In genomic region chr14:101518611-101519048, GRCh38 we compare ENCODE assay signal across 24 cellular contexts. TPM values are rescaled to one million over a fixed set of nuclear protein-coding genes. Genes with fewer than 3 reads are reported as not detected.
DNase-seq lines count a peak whose midpoint lies in the region; ATAC-seq, FAIRE-seq and TF ChIP-seq lines count a peak whose summit lies in the region.
"Had no signal": no experiment of that assay in that cellular context is flagged by ENCODE, and none has a peak within 500 bp of the region (broad histone marks: within the 10 kb centered on the region; RNA-seq: fewer than 3 reads in every experiment).

No MANE protein-coding gene starts in this region.

- TF ChIP-seq POLR2A in esophagus squamous epithelium (IDR thresholded peaks at IDR 0.05) (no peak), spleen (IDR thresholded peaks at IDR 0.05) (no peak)

- no peaks in the 10 kb centered on the region for H3K9me3 Mint-ChIP-seq in activated T-helper 1 cell treated with anti-CD3 and anti-CD28 coated beads, Interleukin-12 subunit alpha, Interleukin-12 subunit beta, Interleukin-2, Interleukin-4 antibody, amounts not matched to agents 30 ng/mL and 10 ng/mL and 1 ng/mL, durations not matched to agents 14 hours and 24 hours and 36 hours
- peaks cover 0 to 12% (median 3%) of the 10 kb centered on the region in 11 donors for H3K9me3 Mint-ChIP-seq in naive thymus-derived CD4-positive, alpha-beta T cell

- H3K4me1 ChIP-seq in esophagus squamous epithelium (peaks cover 0 to 44% (median 23%) of the 10 kb centered on the region in 3 donors), lower lobe of right lung (peaks cover 48% of the 10 kb centered on the region), spleen (peaks cover 0 to 26% (median 10%) of the 10 kb centered on the region in 6 donors)
- no peaks in the 10 kb centered on the region for H3K4me1 ChIP-seq in naive thymus-derived CD4-positive, alpha-beta T cell (ENCODE audit: control insufficient read depth in 2 of 2, insufficient read depth in 2 of 2, low read length in 2 of 2)

- H3K36me3 ChIP-seq in esophagus squamous epithelium, result no peaks in the 10 kb centered on the region
- H3K36me3 ChIP-seq in lower lobe of right lung, result no peaks in the 10 kb centered on the region
- H3K36me3 ChIP-seq in spleen, result no peaks in the 10 kb centered on the region
- H3K36me3 ChIP-seq in naive thymus-derived CD4-positive, alpha-beta T cell (ENCODE audit: control insufficient read depth in 2 of 3, insufficient read depth in 3 of 3, low read length in 3 of 3), result no peaks in the 10 kb centered on the region

- H3K9me3 ChIP-seq in esophagus squamous epithelium (peaks cover 0 to 5% (median 0%) of the 10 kb centered on the region in 3 donors), lower lobe of right lung (no peaks in the 10 kb centered on the region), spleen (peaks cover 0 to 15% (median 4%) of the 10 kb centered on the region in 8 donors)
- peaks cover 0 to 10% (median 0%) of the 10 kb centered on the region in 3 experiments for H3K9me3 ChIP-seq in naive thymus-derived CD4-positive, alpha-beta T cell (ENCODE audit: control insufficient read depth in 2 of 3, low read length in 3 of 3)

- TF ChIP-seq CTCF in esophagus squamous epithelium (IDR thresholded peaks at IDR 0.05) (no peak), lower lobe of right lung (IDR thresholded peaks at IDR 0.05) (no peak), spleen (IDR thresholded peaks at IDR 0.05 in 8 of 11, conservative IDR thresholded peaks at IDR 0.05 in 3 of 11) (no peak)

- H3K27ac ChIP-seq in esophagus squamous epithelium (peak overlapping the region in 3 of 4 donors; percentile 12 to 73 (median 72)), lower lobe of right lung (peak overlapping the region; percentile 65), spleen (peak overlapping the region in 7 of 8 donors; percentile 14 to 80 (median 44))
- no peak overlapping the region for H3K27ac ChIP-seq in naive thymus-derived CD4-positive, alpha-beta T cell (ENCODE audit: low read depth, low read length)

- CTCF ChIA-PET in naive thymus-derived CD4-positive, alpha-beta T cell (lab: Charles Lee), result no interaction called here

- H3K27me3 Mint-ChIP-seq in activated T-helper 1 cell treated with anti-CD3 and anti-CD28 coated beads, Interleukin-12 subunit alpha, Interleukin-12 subunit beta, Interleukin-2, Interleukin-4 antibody, amounts not matched to agents 30 ng/mL and 10 ng/mL and 1 ng/mL, durations not matched to agents 14 hours and 24 hours and 36 hours (ENCODE audit: insufficient read depth), result no peaks in the 10 kb centered on the region
- H3K27me3 Mint-ChIP-seq in naive thymus-derived CD4-positive, alpha-beta T cell, result no peaks in the 10 kb centered on the region

- POLR2A ChIA-PET in naive thymus-derived CD4-positive, alpha-beta T cell (lab: Charles Lee), result no interaction called here

- peak; percentile 48 to 54 for ATAC-seq in lower lobe of right lung
- ATAC-seq in naive thymus-derived CD4-positive, alpha-beta T cell, result no peak
- ATAC-seq: stimulated activated effector memory CD8-positive, alpha-beta T cell treated with anti-CD3 and anti-CD28 coated beads, Interleukin-12 subunit alpha, Interleukin-12 subunit beta, amount 100 ng/mL, for 72 hours had no signal

- 87% methylated on average over 7 of the region's 20 CpGs; no CpG with 5 or more reads in 1 of the 2 donors for WGBS in esophagus squamous epithelium, 2 donors
- 39 to 70% (median 57%) methylated on average over 5 to 20 of the region's 20 CpGs for WGBS in spleen, 5 donors

- FAIRE-seq in RCC 7860 (lab: Jason Lieb, UNC), result no peak
- FAIRE-seq: astrocyte, GM18507 had no signal

- H3K36me3 Mint-ChIP-seq in activated T-helper 1 cell treated with anti-CD3 and anti-CD28 coated beads, Interleukin-12 subunit alpha, Interleukin-12 subunit beta, Interleukin-2, Interleukin-4 antibody, amounts not matched to agents 30 ng/mL and 10 ng/mL and 1 ng/mL, durations not matched to agents 14 hours and 24 hours and 36 hours (ENCODE audit: low read depth), result no peaks in the 10 kb centered on the region
- peaks cover 0 to 5% (median 0%) of the 10 kb centered on the region in 5 donors for H3K36me3 Mint-ChIP-seq in naive thymus-derived CD4-positive, alpha-beta T cell
- H3K36me3 Mint-ChIP-seq: stimulated activated effector memory CD8-positive, alpha-beta T cell treated with anti-CD3 and anti-CD28 coated beads, Interleukin-12 subunit alpha, Interleukin-12 subunit beta, amount 100 ng/mL, for 72 hours had no signal

- H3K27me3 ChIP-seq in esophagus squamous epithelium (no peaks in the 10 kb centered on the region), lower lobe of right lung (ENCODE audit: low read depth) (no peaks in the 10 kb centered on the region), spleen (replicated peaks in 1 of 7) (no peaks in the 10 kb centered on the region)
- H3K27me3 ChIP-seq in naive thymus-derived CD4-positive, alpha-beta T cell (ENCODE audit: control insufficient read depth in 2 of 2, insufficient read depth in 2 of 2, low read length in 2 of 2), result no peaks in the 10 kb centered on the region

- no peak overlapping the region for H3K4me3 Mint-ChIP-seq in activated T-helper 1 cell treated with anti-CD3 and anti-CD28 coated beads, Interleukin-12 subunit alpha, Interleukin-12 subunit beta, Interleukin-2, Interleukin-4 antibody, amounts not matched to agents 30 ng/mL and 10 ng/mL and 1 ng/mL, durations not matched to agents 14 hours and 24 hours and 36 hours
- no peak overlapping the region for H3K4me3 Mint-ChIP-seq in naive thymus-derived CD4-positive, alpha-beta T cell
- H3K4me3 Mint-ChIP-seq: CD8-positive, alpha-beta memory T cell; HFFc6; stimulated activated effector memory CD8-positive, alpha-beta T cell treated with anti-CD3 and anti-CD28 coated beads, Interleukin-12 subunit alpha, Interleukin-12 subunit beta, amount 100 ng/mL, for 72 hours had no signal

- no peak overlapping the region for H3K4me3 ChIP-seq in esophagus squamous epithelium
- no peak overlapping the region for H3K4me3 ChIP-seq in lower lobe of right lung
- no peak overlapping the region for H3K4me3 ChIP-seq in spleen
- H3K4me3 ChIP-seq in naive thymus-derived CD4-positive, alpha-beta T cell (ENCODE audit: low read length), result no peak overlapping the region
- H3K4me3 ChIP-seq: coronary artery had no signal

- no peak overlapping the region for H3K27ac Mint-ChIP-seq in activated T-helper 1 cell treated with anti-CD3 and anti-CD28 coated beads, Interleukin-12 subunit alpha, Interleukin-12 subunit beta, Interleukin-2, Interleukin-4 antibody, amounts not matched to agents 30 ng/mL and 10 ng/mL and 1 ng/mL, durations not matched to agents 14 hours and 24 hours and 36 hours
- H3K27ac Mint-ChIP-seq in naive thymus-derived CD4-positive, alpha-beta T cell, result no peak overlapping the region
- H3K27ac Mint-ChIP-seq: HFFc6; stimulated activated effector memory CD8-positive, alpha-beta T cell treated with anti-CD3 and anti-CD28 coated beads, Interleukin-12 subunit alpha, Interleukin-12 subunit beta, amount 100 ng/mL, for 72 hours had no signal

- peak; percentile 49 for DNase-seq in Daoy (ENCODE audit: low read depth)
- no peak for DNase-seq in esophagus squamous epithelium (lab: John Stamatoyannopoulos, UW)
- DNase-seq in lower lobe of right lung, result peak; percentile 61
- peak; percentile 83 for DNase-seq in spleen
- DNase-seq in retina, result no peak
- no peak for DNase-seq in RCC 7860 (ENCODE audit: low spot score)
- DNase-seq in activated T-helper 1 cell treated with anti-CD3 and anti-CD28 coated beads, Interleukin-12 subunit alpha, Interleukin-12 subunit beta, Interleukin-2, Interleukin-4 antibody, amounts not matched to agents 30 ng/mL and 10 ng/mL and 1 ng/mL, durations not matched to agents 14 hours and 24 hours and 36 hours (ENCODE audit: low spot score), result no peak
- DNase-seq in naive thymus-derived CD4-positive, alpha-beta T cell, result no peak
- DNase-seq: activated CD4-positive, alpha-beta T cell treated with anti-CD3 and anti-CD28 coated beads, Interleukin-2, amount 50 U/mL, for 1 hour; activated naive CD4-positive, alpha-beta T cell treated with Interleukin-2 at 50 U/mL for 16 hours; activated T-cell treated with anti-CD3 and anti-CD28 coated beads for 4 hours; CD8-positive, alpha-beta memory T cell; DMS79; HFFc6; NCI-H1436; NCI-H2171 treated with DMSO at 0.1 percent for 48 hours; NCI-H82; stimulated activated CD4-positive, alpha-beta T cell treated with anti-CD3 and anti-CD28 coated beads, Interleukin-12 subunit alpha, Interleukin-12 subunit beta, amount 100 ng/mL, for 4 hours had no signal

- H3K4me1 Mint-ChIP-seq in activated T-helper 1 cell treated with anti-CD3 and anti-CD28 coated beads, Interleukin-12 subunit alpha, Interleukin-12 subunit beta, Interleukin-2, Interleukin-4 antibody, amounts not matched to agents 30 ng/mL and 10 ng/mL and 1 ng/mL, durations not matched to agents 14 hours and 24 hours and 36 hours (ENCODE audit: low read depth), result no peaks in the 10 kb centered on the region
- H3K4me1 Mint-ChIP-seq in naive thymus-derived CD4-positive, alpha-beta T cell, result peaks cover 0 to 5% (median 0%) of the 10 kb centered on the region in 7 donors
- H3K4me1 Mint-ChIP-seq: CD8-positive, alpha-beta memory T cell; stimulated activated effector memory CD8-positive, alpha-beta T cell treated with anti-CD3 and anti-CD28 coated beads, Interleukin-12 subunit alpha, Interleukin-12 subunit beta, amount 100 ng/mL, for 72 hours had no signal

- intact Hi-C loops in esophagus squamous epithelium (cut with DNase I) (no loop called here), lower lobe of right lung (cut with DNase I) (no loop called here), spleen (cut with DNase I; ENCODE audit: low total_unique reads) (no loop called here)
- intact Hi-C loops in activated T-helper 1 cell treated with anti-CD3 and anti-CD28 coated beads, Interleukin-12 subunit alpha, Interleukin-12 subunit beta, Interleukin-2, Interleukin-4 antibody, amounts not matched to agents 30 ng/mL and 10 ng/mL and 1 ng/mL, durations not matched to agents 14 hours and 24 hours and 36 hours (cut with micrococcal nuclease), result no loop called here
- intact Hi-C loops in naive thymus-derived CD4-positive, alpha-beta T cell (cut with micrococcal nuclease), result no loop called here

RNA-seq across cellular contexts. Expression of gene DIO3, which starts 42.7 kb away (rescaled TPM):
- total RNA-seq in Daoy (2014; rRNA removed; shearing (Covaris generic)), result not detected in 2 replicates
- 1 to 10 TPM in 1 of 4 donors, under 1 TPM in 3; 0.18 to 4.0 (median 0.53) TPM for total RNA-seq in esophagus squamous epithelium
- 1.9 TPM for total RNA-seq in lower lobe of right lung
- total RNA-seq in spleen, result 1 to 10 TPM in 1 of 7 donors, under 1 TPM in 4, not detected in 2; 0.20 to 1.3 (median 0.36) TPM
- under 1 TPM; 0.04 to 0.46 (median 0.42) TPM for polyA plus RNA-seq in spleen
- total RNA-seq in activated T-helper 1 cell treated with anti-CD3 and anti-CD28 coated beads, Interleukin-12 subunit alpha, Interleukin-12 subunit beta, Interleukin-2, Interleukin-4 antibody, amounts not matched to agents 30 ng/mL and 10 ng/mL and 1 ng/mL, durations not matched to agents 14 hours and 24 hours and 36 hours, result not detected in 2 replicates
- total RNA-seq in naive thymus-derived CD4-positive, alpha-beta T cell, result not detected
- polyA plus RNA-seq in naive thymus-derived CD4-positive, alpha-beta T cell, result not detected
- total RNA-seq: CD8-positive, alpha-beta memory T cell; HFFc6; mononuclear cell had no signal
- polyA plus RNA-seq: AG04450; CD8-positive, alpha-beta memory T cell had no signal

Comparison
In these comparisons a context has a peak if more than half of its experiments do, and no peak if none do; other contexts are left out.
1. DNase-seq: peak in Daoy (single experiment), lower lobe of right lung (single experiment) and spleen (single experiment); none in esophagus squamous epithelium (single experiment), retina (single experiment), RCC 7860 (single experiment), activated T-helper 1 cell treated with anti-CD3 and anti-CD28 coated beads, Interleukin-12 subunit alpha, Interleukin-12 subunit beta, Interleukin-2, Interleukin-4 antibody, amounts not matched to agents 30 ng/mL and 10 ng/mL and 1 ng/mL, durations not matched to agents 14 hours and 24 hours and 36 hours (single experiment) and naive thymus-derived CD4-positive, alpha-beta T cell (0 of 9).